14 cellular contexts compared by ENCODE assay signal in the genomic region with DNA sequence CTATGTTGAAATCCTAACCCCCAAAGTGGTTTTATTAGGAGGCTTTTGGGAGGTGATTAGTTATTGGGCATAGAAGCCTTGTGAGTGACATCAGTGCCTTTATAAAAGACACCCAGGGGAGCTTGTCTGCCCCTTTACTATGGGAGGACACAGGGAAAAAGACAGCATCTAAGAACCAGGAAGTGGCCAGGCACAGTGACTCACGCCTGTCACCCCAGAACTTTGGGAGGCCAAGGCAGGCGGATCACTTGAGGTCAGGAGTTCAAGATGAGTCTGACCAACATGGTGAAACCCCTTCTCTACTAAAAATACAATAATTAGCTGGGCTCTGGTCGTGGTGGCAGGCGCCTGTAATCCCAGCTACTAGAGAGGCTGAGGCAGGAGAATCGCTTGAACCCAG. TPM values are rescaled to one million over a fixed set of nuclear protein-coding genes. Genes with fewer than 3 reads are reported as not detected.
DNase-seq lines count a peak whose midpoint lies in the region; ATAC-seq, FAIRE-seq and TF ChIP-seq lines count a peak whose summit lies in the region.
"Not testable (repeated sequence)": the region's sequence is repeated elsewhere in the genome, so short reads cannot be mapped to it uniquely, and the experiment has no call there.
"Had no signal": no experiment of that assay in that cellular context is flagged by ENCODE, and none has a peak within 500 bp of the region (broad histone marks: within the 10 kb centered on the region; RNA-seq: fewer than 3 reads in every experiment).

No MANE protein-coding gene starts in this region.

- H3K4me1 Mint-ChIP-seq in T-helper 2 cell treated with Interferon-gamma antibody and Interleukin-4, amounts not matched to agents 5 μg/mL and 100 μg/mL, for 36 hours (ENCODE audit: low read depth) = peaks cover 14% of the 10 kb centered on the region
- peaks cover 31% of the 10 kb centered on the region for H3K4me1 Mint-ChIP-seq in activated CD4-positive, alpha-beta memory T cell treated with anti-CD3 and anti-CD28 coated beads, Interleukin-2, amount 10 ng/mL, durations not matched to agents 7 days and 5 days
- H3K4me1 Mint-ChIP-seq in activated naive CD8-positive, alpha-beta T cell treated with anti-CD3 and anti-CD28 coated beads, Interleukin-2, amount 50 U/mL, for 24 hours = peaks cover 12% of the 10 kb centered on the region

- not testable (repeated sequence) for H3K4me3 Mint-ChIP-seq in T-helper 2 cell treated with Interferon-gamma antibody and Interleukin-4, amounts not matched to agents 5 μg/mL and 100 μg/mL, for 36 hours; activated CD4-positive, alpha-beta memory T cell treated with anti-CD3 and anti-CD28 coated beads, Interleukin-2, amount 10 ng/mL, durations not matched to agents 7 days and 5 days; activated naive CD8-positive, alpha-beta T cell treated with anti-CD3 and anti-CD28 coated beads, Interleukin-2, amount 50 U/mL, for 24 hours

- peak; percentile 88 for ATAC-seq in activated naive CD8-positive, alpha-beta T cell treated with anti-CD3 and anti-CD28 coated beads, Interleukin-2, amount 50 U/mL, for 24 hours

- CTCF ChIA-PET in activated CD4-positive, alpha-beta memory T cell treated with anti-CD3 and anti-CD28 coated beads, Interleukin-2, amount 10 ng/mL, durations not matched to agents 7 days and 5 days (lab: Charles Lee) = not testable (repeated sequence)

- not testable (repeated sequence) for TF ChIP-seq POLR2A in GM12892 (IDR thresholded peaks at IDR 0.05; ENCODE audit: low read depth, low read length)

- POLR2A ChIA-PET in activated CD4-positive, alpha-beta memory T cell treated with anti-CD3 and anti-CD28 coated beads, Interleukin-2, amount 10 ng/mL, durations not matched to agents 7 days and 5 days (lab: Charles Lee) = not testable (repeated sequence)

- H3K27ac Mint-ChIP-seq in T-helper 2 cell treated with Interferon-gamma antibody and Interleukin-4, amounts not matched to agents 5 μg/mL and 100 μg/mL, for 36 hours = peak overlapping the region; percentile 17
- H3K27ac Mint-ChIP-seq in activated CD4-positive, alpha-beta memory T cell treated with anti-CD3 and anti-CD28 coated beads, Interleukin-2, amount 10 ng/mL, durations not matched to agents 7 days and 5 days = peak overlapping the region; percentile 35
- H3K27ac Mint-ChIP-seq in activated naive CD8-positive, alpha-beta T cell treated with anti-CD3 and anti-CD28 coated beads, Interleukin-2, amount 50 U/mL, for 24 hours = not testable (repeated sequence)

- H3K9me3 Mint-ChIP-seq in T-helper 2 cell treated with Interferon-gamma antibody and Interleukin-4, amounts not matched to agents 5 μg/mL and 100 μg/mL, for 36 hours; activated CD4-positive, alpha-beta memory T cell treated with anti-CD3 and anti-CD28 coated beads, Interleukin-2, amount 10 ng/mL, durations not matched to agents 7 days and 5 days; activated naive CD8-positive, alpha-beta T cell treated with anti-CD3 and anti-CD28 coated beads, Interleukin-2, amount 50 U/mL, for 24 hours: not testable (repeated sequence)

- DNase-seq in A172 (ENCODE audit: low spot score) = peak; percentile 70
- DNase-seq in GM12892 (ENCODE audit: insufficient read length) = not testable (repeated sequence)
- peak; percentile 55 for DNase-seq in M059J (ENCODE audit: low read depth)
- peak; percentile 47 for DNase-seq in T-helper 2 cell treated with Interferon-gamma antibody and Interleukin-4, amounts not matched to agents 5 μg/mL and 100 μg/mL, for 36 hours (ENCODE audit: low spot score)
- peak; percentile 56 for DNase-seq in activated CD4-positive, alpha-beta memory T cell treated with anti-CD3 and anti-CD28 coated beads, Interleukin-2, amount 10 ng/mL, durations not matched to agents 7 days and 5 days
- DNase-seq in activated naive CD8-positive, alpha-beta T cell treated with anti-CD3 and anti-CD28 coated beads, Interleukin-2, amount 50 U/mL, for 24 hours = peak; percentile 44
- peak; percentile 38 for DNase-seq in iris pigment epithelial cell (ENCODE audit: low read depth)
- peak; percentile 44 to 45 for DNase-seq in stimulated activated CD8-positive, alpha-beta memory T cell treated with anti-CD3 and anti-CD28 coated beads, Interleukin-15, amount 100 ng/mL, for 48 hours (ENCODE audit: low read depth in 2 of 2)

- peak; percentile 53 for FAIRE-seq in GM12892 (lab: Jason Lieb, UNC)

- H3K36me3 Mint-ChIP-seq in T-helper 2 cell treated with Interferon-gamma antibody and Interleukin-4, amounts not matched to agents 5 μg/mL and 100 μg/mL, for 36 hours (ENCODE audit: low read depth) = peaks cover 38% of the 10 kb centered on the region
- peaks cover 50% of the 10 kb centered on the region for H3K36me3 Mint-ChIP-seq in activated CD4-positive, alpha-beta memory T cell treated with anti-CD3 and anti-CD28 coated beads, Interleukin-2, amount 10 ng/mL, durations not matched to agents 7 days and 5 days (ENCODE audit: low read depth)
- peaks cover 27% of the 10 kb centered on the region for H3K36me3 Mint-ChIP-seq in activated naive CD8-positive, alpha-beta T cell treated with anti-CD3 and anti-CD28 coated beads, Interleukin-2, amount 50 U/mL, for 24 hours (ENCODE audit: low read depth)

- H3K27me3 Mint-ChIP-seq in T-helper 2 cell treated with Interferon-gamma antibody and Interleukin-4, amounts not matched to agents 5 μg/mL and 100 μg/mL, for 36 hours (ENCODE audit: low read depth); activated CD4-positive, alpha-beta memory T cell treated with anti-CD3 and anti-CD28 coated beads, Interleukin-2, amount 10 ng/mL, durations not matched to agents 7 days and 5 days; activated naive CD8-positive, alpha-beta T cell treated with anti-CD3 and anti-CD28 coated beads, Interleukin-2, amount 50 U/mL, for 24 hours: not testable (repeated sequence)

RNA-seq across cellular contexts. Expression of a gene that starts 14.9 kb away (rescaled TPM):
- 13.3 and 14.4 TPM in 2 replicates for total RNA-seq in A172 (2014; rRNA removed; shearing (Covaris generic))
- 13.2 TPM for polyA plus RNA-seq in GM12892 (2012; ENCODE audit: missing spikeins)
- 6.3 and 9.7 TPM in 2 replicates for total RNA-seq in M059J (2014; rRNA removed; shearing (Covaris generic))
- total RNA-seq in activated CD4-positive, alpha-beta memory T cell treated with anti-CD3 and anti-CD28 coated beads, Interleukin-2, amount 10 ng/mL, durations not matched to agents 7 days and 5 days = 10 to 100 TPM; 36.8 to 40.4 TPM

RNA-seq across cellular contexts. Expression of a gene that starts 20.2 kb away (rescaled TPM):
- 0.48 TPM in 1 of 2 replicates, not detected in the other for total RNA-seq in A172 (2014; rRNA removed; shearing (Covaris generic))
- not detected for polyA plus RNA-seq in GM12892 (2012; ENCODE audit: missing spikeins)
- not detected in 2 replicates for total RNA-seq in M059J (2014; rRNA removed; shearing (Covaris generic))
- total RNA-seq in activated CD4-positive, alpha-beta memory T cell treated with anti-CD3 and anti-CD28 coated beads, Interleukin-2, amount 10 ng/mL, durations not matched to agents 7 days and 5 days = 1 to 10 TPM in 1 of 2 experiments, under 1 TPM in 1; 0.75 to 1.3 TPM
- total RNA-seq: activated T-cell treated with anti-CD3 and anti-CD28 coated beads, Interleukin-2, amount 50 U/mL, for 4 hours; hepatocyte; mucosa of gallbladder; thyroid gland had no signal
- polyA plus RNA-seq: GM23338, liver had no signal
